ENCODE assay signal across 17 cellular contexts in genomic region chr7:71377469-71377868, GRCh38.
DNase-seq lines count a peak whose midpoint lies in the region; ATAC-seq, FAIRE-seq and TF ChIP-seq lines count a peak whose summit lies in the region.
"Had no signal": no experiment of that assay in that cellular context is flagged by ENCODE, and none has a peak within 500 bp of the region (broad histone marks: within the 10 kb centered on the region; RNA-seq: fewer than 3 reads in every experiment).

No MANE protein-coding gene starts in this region.

- H3K9ac ChIP-seq in H1 (replicated peaks in 1 of 4; ENCODE audit: extremely low read depth in 1 of 4, low read depth in 3 of 4, low read length in 3 of 4) (no peak overlapping the region), smooth muscle cell (ENCODE audit: low read depth) (no peak overlapping the region)

- H3K4me1 Mint-ChIP-seq in type B pancreatic cell (ENCODE audit: unreplicated experiment): no peaks in the 10 kb centered on the region
- H3K4me1 Mint-ChIP-seq: CD4-positive, alpha-beta memory T cell had no signal

- H2BK5ac ChIP-seq in H1 (ENCODE audit: low read depth, low read length): no peak overlapping the region

- H3K36me3 ChIP-seq in H1 (ENCODE audit: control insufficient read depth in 2 of 4, insufficient read depth in 4 of 4, low read length in 3 of 4) (peaks cover 0 to 3% (median 0%) of the 10 kb centered on the region in 4 experiments; a peak in 2 of 8 replicates), smooth muscle cell (ENCODE audit: low read depth) (no peaks in the 10 kb centered on the region)

- FAIRE-seq in H1 (lab: Jason Lieb, UNC): no peak
- FAIRE-seq: G401.6, GM12892 had no signal

- H2AFZ ChIP-seq in H1 (ENCODE audit: low read length) (no peak overlapping the region), smooth muscle cell (ENCODE audit: low read depth) (no peak overlapping the region)

- no peak overlapping the region for H2BK120ac ChIP-seq in H1 (replicated peaks; ENCODE audit: low read depth, low read length)

- WGBS in H1 (ENCODE audit: extremely low coverage in 1 of 2, insufficient coverage in 1 of 2, insufficient read length in 1 of 2, insufficient replicate concordance in 2 of 2, low coverage in 1 of 2, low lambda C conversion rate in 2 of 2, missing lambda C conversion rate in 1 of 2), 2 experiments: 84% methylated on average over 3 of the region's 3 CpGs; no CpG with 5 or more reads in 1 of the 2 experiments
- WGBS in smooth muscle cell (ENCODE audit: low lambda C conversion rate): 93% methylated on average over 3 of the region's 3 CpGs

- no peaks in the 10 kb centered on the region for H3K4me1 ChIP-seq in H1 (replicated peaks in 1 of 4; ENCODE audit: control insufficient read depth in 3 of 4, insufficient read depth in 4 of 4, low read length in 3 of 4)
- no peaks in the 10 kb centered on the region for H3K4me1 ChIP-seq in smooth muscle cell (ENCODE audit: low read depth)

- H3K14ac ChIP-seq in H1 (ENCODE audit: insufficient read length): no peak overlapping the region

- TF ChIP-seq RAD21 in H1 (IDR thresholded peaks at IDR 0.05 in 1 of 2, conservative IDR thresholded peaks at IDR 0.05 in 1 of 2; ENCODE audit: low read depth in 2 of 2, low read length in 2 of 2): no peak

- H3K56ac ChIP-seq in H1 (replicated peaks; ENCODE audit: insufficient read length, low read depth, low read length): no peak overlapping the region

- ATAC-seq in left lobe of liver (no peak), HG03439 (IDR thresholded peaks at IDR 0.05; ENCODE audit: unreplicated experiment) (no peak)

- H2BK15ac ChIP-seq in H1 (ENCODE audit: low read length): no peak overlapping the region

- no peak overlapping the region for H2BK12ac ChIP-seq in H1 (ENCODE audit: low read depth, low read length)

- H3K23ac ChIP-seq in H1 (ENCODE audit: insufficient read length): no peak overlapping the region

- H4K20me1 ChIP-seq in H1 (replicated peaks in 1 of 2; ENCODE audit: control insufficient read depth in 1 of 2, insufficient read depth in 2 of 2, low read length in 2 of 2) (no peaks in the 10 kb centered on the region), smooth muscle cell (ENCODE audit: low read depth) (no peaks in the 10 kb centered on the region)

- H3K4me3 ChIP-seq in H1 (ENCODE audit: extremely low read depth in 1 of 4, insufficient read depth in 2 of 4, low read depth in 3 of 4, low read length in 4 of 4) (no peak overlapping the region), smooth muscle cell (no peak overlapping the region)

- no peak overlapping the region for H4K91ac ChIP-seq in H1 (replicated peaks; ENCODE audit: insufficient read length, low read length)

- H3K36me3 Mint-ChIP-seq in type B pancreatic cell: peaks cover 4% of the 10 kb centered on the region

- no peak overlapping the region for H4K5ac ChIP-seq in H1 (ENCODE audit: insufficient read length, low read depth, low read length)

- H3K79me2 ChIP-seq in H1 (ENCODE audit: control insufficient read depth in 1 of 2, insufficient read depth in 2 of 2, low read length in 2 of 2) (peaks cover 0 to 55% of the 10 kb centered on the region in 2 experiments; a peak in 2 of 4 replicates), smooth muscle cell (ENCODE audit: low read depth) (no peaks in the 10 kb centered on the region)

- no peak overlapping the region for H3K18ac ChIP-seq in H1 (ENCODE audit: extremely low read depth, low read length)

- H3K27me3 Mint-ChIP-seq in type B pancreatic cell: peaks cover 5% of the 10 kb centered on the region
- H3K27me3 Mint-ChIP-seq: CD4-positive, alpha-beta memory T cell had no signal

- no peak overlapping the region for H3K4ac ChIP-seq in H1 (replicated peaks; ENCODE audit: insufficient read length, low read depth, low read length)

- H3K9me3 ChIP-seq in H1 (ENCODE audit: insufficient read depth in 2 of 2, low read depth in 1 of 2, low read length in 1 of 2) (peaks cover 14 to 17% of the 10 kb centered on the region in 2 experiments), smooth muscle cell (replicated peaks; ENCODE audit: low read depth) (no peaks in the 10 kb centered on the region)

- TF ChIP-seq EP300 in H1 (IDR thresholded peaks at IDR 0.05; ENCODE audit: borderline replicate concordance in 1 of 2, low read depth in 2 of 2, low read length in 2 of 2): no peak

- H3K27ac ChIP-seq in H1 (ENCODE audit: low read depth, low read length) (no peak overlapping the region), smooth muscle cell (ENCODE audit: low read depth) (no peak overlapping the region)

- H3K4me3 Mint-ChIP-seq in type B pancreatic cell: no peak overlapping the region
- H3K4me3 Mint-ChIP-seq: CD4-positive, alpha-beta memory T cell had no signal

- H3K27ac Mint-ChIP-seq in type B pancreatic cell: no peak overlapping the region

- no peak overlapping the region for H2BK20ac ChIP-seq in H1 (ENCODE audit: low read length)

- H3K23me2 ChIP-seq in H1 (ENCODE audit: low read depth, low read length): no peaks in the 10 kb centered on the region

- CTCF ChIA-PET in H1 (lab: Charles Lee; ENCODE audit: partially characterized antibody): interaction anchor here (0.6 kb wide), 2 partner anchors 17 to 520 kb away, joined by 3 read pairs; no protein-coding TSS in a partner anchor

- no peak overlapping the region for H4K8ac ChIP-seq in H1 (ENCODE audit: extremely low read depth, insufficient read depth, low read length)

- H3F3A ChIP-seq in smooth muscle cell (ENCODE audit: low read depth): no peaks in the 10 kb centered on the region

- TF ChIP-seq POLR2A in H1 (IDR thresholded peaks at IDR 0.05; ENCODE audit: control extremely low read depth in 1 of 2, low read depth in 2 of 2, low read length in 2 of 2): no peak

- peaks cover 19% of the 10 kb centered on the region for H3K9me3 Mint-ChIP-seq in type B pancreatic cell

- H3K4me2 ChIP-seq in H1 (ENCODE audit: insufficient read depth in 1 of 2, low read depth in 2 of 2, low read length in 2 of 2) (no peak overlapping the region), smooth muscle cell (no peak overlapping the region)

- H3K27me3 ChIP-seq in H1 (replicated peaks in 1 of 4; ENCODE audit: control insufficient read depth in 3 of 4, extremely low read depth in 1 of 4, insufficient read depth in 3 of 4, low read length in 3 of 4) (no peaks in the 10 kb centered on the region), smooth muscle cell (ENCODE audit: low read depth) (no peaks in the 10 kb centered on the region)

- no peak overlapping the region for H2AK5ac ChIP-seq in H1 (ENCODE audit: low read depth, low read length)

- POLR2A ChIA-PET in H1 (lab: Charles Lee; ENCODE audit: partially characterized antibody): no interaction called here

- DNase-seq in H1 (ENCODE audit: low read depth in 1 of 2, low spot score in 2 of 2) (no peak), left lobe of liver (ENCODE audit: low spot score) (peak; percentile 3), type B pancreatic cell (ENCODE audit: extremely low spot score, unreplicated experiment) (peak; percentile 7), smooth muscle cell (lab: John Stamatoyannopoulos, UW; ENCODE audit: unreplicated experiment) (no peak), SIG-M5 treated with dmso at 0.1 percent for 504 hours (lab: John Stamatoyannopoulos, UW; ENCODE audit: unreplicated experiment) (no peak)
- DNase-seq: C1 segment of cervical spinal cord; Calu3; CD4-positive, alpha-beta memory T cell; COR-L47; DMS53; DMS79 treated with DMSO at 0.1 percent for 48 hours; GOT3; H7; HCEC 1CT had no signal

- peaks cover 13% of the 10 kb centered on the region for H3K79me1 ChIP-seq in H1 (ENCODE audit: low read depth, low read length)

- TF ChIP-seq CTCF in H1 (IDR thresholded peaks at IDR 0.05; ENCODE audit: control extremely low read depth in 1 of 3, insufficient read depth in 1 of 3, low read depth in 1 of 3, low read length in 3 of 3) (no peak), type B pancreatic cell (conservative IDR thresholded peaks at IDR 0.05) (no peak), smooth muscle cell (IDR thresholded peaks at IDR 0.05; ENCODE audit: borderline replicate concordance, insufficient read depth, poor library complexity, severe bottlenecking) (no peak)

TF ChIP-seq in H1, 55 proteins besides CTCF, POLR2A, EP300 and RAD21:
- TF ChIP-seq EZH2 (IDR thresholded peaks at IDR 0.05; ENCODE audit: low read depth, low read length, severe bottlenecking) (no peak), ZNF274 (IDR thresholded peaks at IDR 0.05; ENCODE audit: borderline replicate concordance, extremely low read depth, low read length) (peak; percentile 68; the same call in 1 of the 2 replicates)

Comparison
In these comparisons a context has a peak if more than half of its experiments do, and no peak if none do; other contexts are left out.
1. DNase-seq: peak in left lobe of liver (single experiment) and type B pancreatic cell (single experiment); none in H1 (0 of 2), smooth muscle cell (single experiment) and SIG-M5 treated with dmso at 0.1 percent for 504 hours (single experiment).